15 cellular contexts compared by ENCODE assay signal in genomic region chr3:146803746-146804145, GRCh38.
DNase-seq lines count a peak whose midpoint lies in the region; ATAC-seq, FAIRE-seq and TF ChIP-seq lines count a peak whose summit lies in the region.
"Had no signal": no experiment of that assay in that cellular context is flagged by ENCODE, and none has a peak within 500 bp of the region (broad histone marks: within the 10 kb centered on the region; RNA-seq: fewer than 3 reads in every experiment).

No MANE protein-coding gene starts in this region.

- H3K4me3 ChIP-seq in osteoblast (ENCODE audit: insufficient read depth, low read length) = no peak overlapping the region
- no peak overlapping the region for H3K4me3 ChIP-seq in suprapubic skin
- H3K4me3 ChIP-seq: K562, stomach had no signal

- H3K27ac ChIP-seq in osteoblast (ENCODE audit: low read depth, low read length) (no peak overlapping the region), suprapubic skin (no peak overlapping the region)
- H3K27ac ChIP-seq: stomach had no signal

- no peak for TF ChIP-seq POLR2A in suprapubic skin (IDR thresholded peaks at IDR 0.05)

- TF ChIP-seq CTCF in osteoblast (IDR thresholded peaks at IDR 0.05; ENCODE audit: extremely low read depth, low read depth, low read length) = no peak
- no peak for TF ChIP-seq CTCF in suprapubic skin (IDR thresholded peaks at IDR 0.05)

- H3K9me3 ChIP-seq in osteoblast (ENCODE audit: low read depth, low read length) (no peaks in the 10 kb centered on the region), suprapubic skin (no peaks in the 10 kb centered on the region)
- H3K9me3 ChIP-seq: stomach had no signal

- peak overlapping the region; percentile 12 for H3K4me2 ChIP-seq in osteoblast (ENCODE audit: insufficient read depth, low read length)

- FAIRE-seq in endometrium (lab: Jason Lieb, UNC) = peak; percentile 98
- FAIRE-seq: K562 had no signal

- H4K20me1 ChIP-seq in osteoblast (ENCODE audit: insufficient read depth, low read length) = no peaks in the 10 kb centered on the region

- H3K4me1 ChIP-seq in osteoblast (ENCODE audit: insufficient read depth, low read length) (peaks cover 11% of the 10 kb centered on the region), suprapubic skin (no peaks in the 10 kb centered on the region)
- H3K4me1 ChIP-seq: stomach had no signal

- H3K79me2 ChIP-seq in osteoblast (ENCODE audit: insufficient read depth, low read length) = no peaks in the 10 kb centered on the region

- peak overlapping the region; percentile 5 for H2AFZ ChIP-seq in osteoblast (ENCODE audit: low read length)

- no peak for TF ChIP-seq EP300 in suprapubic skin (IDR thresholded peaks at IDR 0.05)

- ATAC-seq in GM18498 (IDR thresholded peaks at IDR 0.05; ENCODE audit: unreplicated experiment) = no peak
- ATAC-seq: K562, Right ventricle myocardium inferior had no signal

- WGBS in suprapubic skin = 27% methylated on average over 2 of the region's 2 CpGs

- DNase-seq in DMS114 treated with DMSO at 0.1 percent for 48 hours (lab: John Stamatoyannopoulos, UW; ENCODE audit: unreplicated experiment) (peak; percentile 45), NCI-H524 treated with DMSO at 0.1 percent for 48 hours (lab: John Stamatoyannopoulos, UW) (peak; percentile 95), osteoblast (ENCODE audit: insufficient read length, low spot score, missing footprints) (peak; percentile 46), putamen (ENCODE audit: low spot score) (no peak), suprapubic skin (ENCODE audit: low spot score in 2 of 2) (no peak)
- no peak for DNase-seq in central memory CD4-positive, alpha-beta T cell
- DNase-seq: activated CD4-positive, alpha-beta T cell treated with anti-CD3 and anti-CD28 coated beads for 1 hour; activated gamma-delta T cell treated with Interleukin-2 at 50 U/mL for 16 hours; naive B cell; NCI-H345; stomach had no signal

- H3K27me3 ChIP-seq in osteoblast (ENCODE audit: insufficient read depth, low read length) (no peaks in the 10 kb centered on the region), suprapubic skin (no peaks in the 10 kb centered on the region)
- H3K27me3 ChIP-seq: stomach had no signal

- H3K36me3 ChIP-seq in osteoblast (ENCODE audit: insufficient read depth, low read length) = no peaks in the 10 kb centered on the region
- no peaks in the 10 kb centered on the region for H3K36me3 ChIP-seq in suprapubic skin
- H3K36me3 ChIP-seq: stomach had no signal

Comparison
In these comparisons a context has a peak if more than half of its experiments do, and no peak if none do; other contexts are left out.
1. DNase-seq: peak in DMS114 treated with DMSO at 0.1 percent for 48 hours (single experiment), NCI-H524 treated with DMSO at 0.1 percent for 48 hours (single experiment) and osteoblast (single experiment); none in putamen (single experiment), central memory CD4-positive, alpha-beta T cell (single experiment) and suprapubic skin (0 of 2).